Comparison of ENCODE assay signal across 12 cellular contexts in the genomic region with DNA sequence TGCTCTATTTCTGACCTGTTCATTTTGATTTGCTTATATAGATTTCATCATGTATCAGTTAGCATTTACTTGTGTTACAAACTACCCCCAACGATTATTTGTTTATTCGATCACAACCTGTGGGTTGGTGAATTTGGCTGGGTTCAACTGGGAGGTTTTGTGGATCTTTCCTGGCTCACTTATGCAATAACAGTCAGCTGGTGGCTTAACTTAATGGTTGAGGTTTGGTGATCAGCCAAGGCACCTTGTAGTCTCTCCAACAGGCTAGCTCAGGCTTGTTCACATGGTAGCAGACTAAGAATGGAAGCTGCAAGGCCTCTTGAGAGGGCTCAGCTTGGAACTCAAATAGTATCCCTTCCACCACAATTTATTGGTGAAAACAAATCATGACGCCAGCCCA. TPM values are rescaled to one million over a fixed set of nuclear protein-coding genes. Genes with fewer than 3 reads are reported as not detected.
DNase-seq lines count a peak whose midpoint lies in the region; ATAC-seq and TF ChIP-seq lines count a peak whose summit lies in the region.
"Had no signal": no experiment of that assay in that cellular context is flagged by ENCODE, and none has a peak within 500 bp of the region (broad histone marks: within the 10 kb centered on the region; RNA-seq: fewer than 3 reads in every experiment).

No MANE protein-coding gene starts in this region.

- no peak overlapping the region for H3K27ac Mint-ChIP-seq in Caco-2 (ENCODE audit: unreplicated experiment)
- H3K27ac Mint-ChIP-seq in CD4-positive, alpha-beta T cell = no peak overlapping the region
- H3K27ac Mint-ChIP-seq in activated CD4-positive, alpha-beta memory T cell treated with anti-CD3 and anti-CD28 coated beads for 36 hours = no peak overlapping the region

- no peaks in the 10 kb centered on the region for H3K9me3 ChIP-seq in Caco-2
- no peaks in the 10 kb centered on the region for H3K9me3 ChIP-seq in CD4-positive, alpha-beta T cell (ENCODE audit: control insufficient read depth, low read length)

- intact Hi-C loops in Caco-2 (cut with micrococcal nuclease; ENCODE audit: unreplicated experiment) = no loop called here
- intact Hi-C loops in CD4-positive, alpha-beta T cell (cut with DNase I, micrococcal nuclease) = loop anchor here in 1 of 2 experiments (10.0 kb wide), 2 partner anchors 469 to 1801 kb away; a partner anchor contains a TSS
- intact Hi-C loops in activated CD4-positive, alpha-beta memory T cell treated with anti-CD3 and anti-CD28 coated beads for 36 hours (cut with micrococcal nuclease) = no loop called here

- no peaks in the 10 kb centered on the region for H3K27me3 Mint-ChIP-seq in Caco-2 (ENCODE audit: insufficient read depth, unreplicated experiment)
- H3K27me3 Mint-ChIP-seq in CD4-positive, alpha-beta T cell = no peaks in the 10 kb centered on the region
- H3K27me3 Mint-ChIP-seq in activated CD4-positive, alpha-beta memory T cell treated with anti-CD3 and anti-CD28 coated beads for 36 hours = no peaks in the 10 kb centered on the region
- H3K27me3 Mint-ChIP-seq: CD4-positive, alpha-beta memory T cell had no signal

- peaks cover 30% of the 10 kb centered on the region for H3K4me1 ChIP-seq in Caco-2

- no peak for ATAC-seq in CD4-positive, alpha-beta T cell (ENCODE audit: poor library complexity)
- ATAC-seq in GM21381 (IDR thresholded peaks at IDR 0.05; ENCODE audit: unreplicated experiment) = no peak
- ATAC-seq: activated T-cell treated with anti-CD3 and anti-CD28 coated beads, Interleukin-2, amount 50 U/mL, for 4 hours; left ventricle myocardium superior; right cardiac atrium had no signal

- no peaks in the 10 kb centered on the region for H3K36me3 Mint-ChIP-seq in Caco-2 (ENCODE audit: insufficient read depth, unreplicated experiment)
- no peaks in the 10 kb centered on the region for H3K36me3 Mint-ChIP-seq in CD4-positive, alpha-beta T cell (ENCODE audit: low read depth)
- H3K36me3 Mint-ChIP-seq in activated CD4-positive, alpha-beta memory T cell treated with anti-CD3 and anti-CD28 coated beads for 36 hours = no peaks in the 10 kb centered on the region
- H3K36me3 Mint-ChIP-seq: CD4-positive, alpha-beta memory T cell had no signal

- H3K4me1 Mint-ChIP-seq in Caco-2 (ENCODE audit: low read depth, unreplicated experiment) = no peaks in the 10 kb centered on the region
- no peaks in the 10 kb centered on the region for H3K4me1 Mint-ChIP-seq in CD4-positive, alpha-beta T cell (ENCODE audit: low read depth)
- H3K4me1 Mint-ChIP-seq in activated CD4-positive, alpha-beta memory T cell treated with anti-CD3 and anti-CD28 coated beads for 36 hours (ENCODE audit: low read depth) = peaks cover 4% of the 10 kb centered on the region

- TF ChIP-seq CTCF in AG09319 (IDR thresholded peaks at IDR 0.05; ENCODE audit: low read depth, low read length) (no peak), RWPE1 (conservative IDR thresholded peaks at IDR 0.05; ENCODE audit: low read depth) (no peak), Caco-2 (IDR thresholded peaks at IDR 0.05; ENCODE audit: insufficient read depth in 1 of 2, low read depth in 1 of 2, low read length in 1 of 2, severe bottlenecking in 1 of 2, unreplicated experiment in 1 of 2) (no peak)
- no peak for TF ChIP-seq CTCF in CD4-positive, alpha-beta T cell (IDR thresholded peaks at IDR 0.05)

- no peaks in the 10 kb centered on the region for H3K27me3 ChIP-seq in Caco-2 (replicated peaks; ENCODE audit: control insufficient read depth, insufficient read depth, low read length)
- H3K27me3 ChIP-seq in CD4-positive, alpha-beta T cell (ENCODE audit: control insufficient read depth, insufficient read depth, low read length) = no peaks in the 10 kb centered on the region

- no peaks in the 10 kb centered on the region for H3K36me3 ChIP-seq in Caco-2 (ENCODE audit: control insufficient read depth, insufficient read depth, low read length)

- CTCF ChIA-PET in RWPE1 (lab: Yijun Ruan, JAX) = no interaction called here
- CTCF ChIA-PET in Caco-2 (lab: Charles Lee) = no interaction called here
- CTCF ChIA-PET in CD4-positive, alpha-beta T cell (lab: Charles Lee) = interaction anchor here (1.8 kb wide), 1 partner anchor 295 kb away, joined by 5 read pairs; a partner anchor contains a TSS
- CTCF ChIA-PET in activated CD4-positive, alpha-beta memory T cell treated with anti-CD3 and anti-CD28 coated beads for 36 hours (lab: Charles Lee) = interaction anchor here (1.0 kb wide), 1 partner anchor 29 kb away, joined by 3 read pairs; no protein-coding TSS in a partner anchor

- no peaks in the 10 kb centered on the region for H3K9me3 Mint-ChIP-seq in Caco-2 (ENCODE audit: unreplicated experiment)
- no peaks in the 10 kb centered on the region for H3K9me3 Mint-ChIP-seq in CD4-positive, alpha-beta T cell
- H3K9me3 Mint-ChIP-seq in activated CD4-positive, alpha-beta memory T cell treated with anti-CD3 and anti-CD28 coated beads for 36 hours = no peaks in the 10 kb centered on the region
- H3K9me3 Mint-ChIP-seq: activated T-cell treated with anti-CD3 and anti-CD28 coated beads, Interleukin-2, amount 50 U/mL, for 4 hours; CD4-positive, alpha-beta memory T cell had no signal

- POLR2A ChIA-PET in RWPE1 (lab: Yijun Ruan, JAX; ENCODE audit: low non-redundant PET) (no interaction called here), Caco-2 (lab: Charles Lee) (no interaction called here)
- POLR2A ChIA-PET in CD4-positive, alpha-beta T cell (lab: Charles Lee) = no interaction called here
- POLR2A ChIA-PET in activated CD4-positive, alpha-beta memory T cell treated with anti-CD3 and anti-CD28 coated beads for 36 hours (lab: Charles Lee) = no interaction called here

- no peak overlapping the region for H3K4me3 Mint-ChIP-seq in Caco-2 (ENCODE audit: unreplicated experiment)
- H3K4me3 Mint-ChIP-seq in CD4-positive, alpha-beta T cell = no peak overlapping the region
- no peak overlapping the region for H3K4me3 Mint-ChIP-seq in activated CD4-positive, alpha-beta memory T cell treated with anti-CD3 and anti-CD28 coated beads for 36 hours
- H3K4me3 Mint-ChIP-seq: activated T-cell treated with anti-CD3 and anti-CD28 coated beads, Interleukin-2, amount 50 U/mL, for 4 hours; CD4-positive, alpha-beta memory T cell had no signal

- DNase-seq in AG09319 (ENCODE audit: extremely low read depth, low read depth) (peak; percentile 64), LHCN-M2 (ENCODE audit: low read depth) (peak; percentile 91), RWPE1 (ENCODE audit: low spot score) (peak; percentile 69), fibroblast of the conjunctiva (ENCODE audit: low read depth) (peak; percentile 57), Caco-2 (no peak)
- DNase-seq in CD4-positive, alpha-beta T cell = no peak
- no peak for DNase-seq in activated CD4-positive, alpha-beta memory T cell treated with anti-CD3 and anti-CD28 coated beads for 36 hours
- DNase-seq: activated T-cell treated with anti-CD3 and anti-CD28 coated beads, Interleukin-2, amount 50 U/mL, for 4 hours; CD4-positive, alpha-beta memory T cell; left ventricle myocardium superior; right cardiac atrium had no signal

- H3K4me3 ChIP-seq in Caco-2 (ENCODE audit: low read depth, low read length) = no peak overlapping the region

- peak overlapping the region; percentile 90 for H3K27ac ChIP-seq in RWPE1
- H3K27ac ChIP-seq in CD4-positive, alpha-beta T cell (ENCODE audit: low read depth, low read length) = no peak overlapping the region

- no TSS peak for BruUV-seq in Caco-2 (replicated peaks; lab: Mats Ljungman, UMichigan)

RNA-seq across cellular contexts. Expression of a gene that starts 5.4 kb away (rescaled TPM):
- total RNA-seq in LHCN-M2 (2014; rRNA removed) (21.2 and 27.4 TPM in 2 replicates), Caco-2 (2022) (117 and 119 TPM in 2 replicates)
- polyA plus RNA-seq in LHCN-M2 (2012) = 14.0 TPM
- 10 to 100 TPM; 94.9 to 95.4 TPM for total RNA-seq in CD4-positive, alpha-beta T cell
- total RNA-seq in activated CD4-positive, alpha-beta memory T cell treated with anti-CD3 and anti-CD28 coated beads for 36 hours = 100 to 1,000 TPM; 122 TPM

Comparison
In these comparisons a context has a peak if more than half of its experiments do, and no peak if none do; other contexts are left out.
1. DNase-seq: peak in AG09319 (single experiment), LHCN-M2 (single experiment), RWPE1 (single experiment) and fibroblast of the conjunctiva (single experiment); none in Caco-2 (0 of 2), CD4-positive, alpha-beta T cell (0 of 10) and activated CD4-positive, alpha-beta memory T cell treated with anti-CD3 and anti-CD28 coated beads for 36 hours (single experiment).
2. CTCF ChIA-PET loops: an anchor here in CD4-positive, alpha-beta T cell (1.8 kb wide) and activated CD4-positive, alpha-beta memory T cell treated with anti-CD3 and anti-CD28 coated beads for 36 hours (1.0 kb wide); none called in RWPE1 and Caco-2.